8 cellular contexts compared by ENCODE assay signal in genomic region chr4:48340276-48340904, GRCh38. TPM values are rescaled to one million over a fixed set of nuclear protein-coding genes. Genes with fewer than 3 reads are reported as not detected.
DNase-seq lines count a peak whose midpoint lies in the region; ATAC-seq and TF ChIP-seq lines count a peak whose summit lies in the region.

No MANE protein-coding gene starts in this region.

- H3K9me3 Mint-ChIP-seq in activated naive CD4-positive, alpha-beta T cell treated with anti-CD3 and anti-CD28 coated beads, Interleukin-2, amount 50 U/mL, for 72 hours: no peaks in the 10 kb centered on the region
- H3K9me3 Mint-ChIP-seq in progenitor cell of endocrine pancreas (ENCODE audit: low read depth): no peaks in the 10 kb centered on the region

- peaks cover 24% of the 10 kb centered on the region for H3K27me3 Mint-ChIP-seq in progenitor cell of endocrine pancreas

- ATAC-seq in activated naive CD4-positive, alpha-beta T cell treated with anti-CD3 and anti-CD28 coated beads, Interleukin-2, amount 50 U/mL, for 72 hours: peak; percentile 3 to 32
- ATAC-seq in heart left ventricle: peak in 3 of 4 donors; percentile 2 to 17 (median 9)

- no peaks in the 10 kb centered on the region for H3K36me3 ChIP-seq in heart left ventricle

- H3K4me1 Mint-ChIP-seq in progenitor cell of endocrine pancreas (ENCODE audit: low read depth): peaks cover 43% of the 10 kb centered on the region

- peak overlapping the region; percentile 48 for H3K4me3 ChIP-seq in LNCaP clone FGC (ENCODE audit: low read depth, low read length)
- H3K4me3 ChIP-seq in heart left ventricle: peak overlapping the region; percentile 12 to 97 (median 90)

- no peak for TF ChIP-seq POLR2A in heart left ventricle (IDR thresholded peaks at IDR 0.05)

- in situ Hi-C loops in ACHN (cut with HindIII; ENCODE audit: low pct_ligation_motif_present, low pct_unique_long_range_greater_than_20kb, low sequenced_read_pairs): no loop called here

- peak overlapping the region; percentile 98 for H3K4me3 Mint-ChIP-seq in progenitor cell of endocrine pancreas (ENCODE audit: low read depth)

- intact Hi-C loops in heart left ventricle (cut with DNase I): loop anchor here in 1 of 10 donors (5.0 kb wide), 1 partner anchor 68 kb away; no protein-coding TSS in a partner anchor

- DNase-seq in ACHN (peak; percentile 56), GM19238 (ENCODE audit: insufficient read length, low spot score) (peak; percentile 10), LNCaP clone FGC (ENCODE audit: low read depth) (peak; percentile 50), heart left ventricle (no peak), progenitor cell of endocrine pancreas (ENCODE audit: low spot score, unreplicated experiment) (no peak), GF-D8 (lab: John Stamatoyannopoulos, UW) (no peak), hippocampal formation (lab: John Stamatoyannopoulos, UW) (no peak)
- no peak for DNase-seq in activated naive CD4-positive, alpha-beta T cell treated with anti-CD3 and anti-CD28 coated beads, Interleukin-2, amount 50 U/mL, for 72 hours (ENCODE audit: low spot score in 2 of 2)

- H3K36me3 Mint-ChIP-seq in activated naive CD4-positive, alpha-beta T cell treated with anti-CD3 and anti-CD28 coated beads, Interleukin-2, amount 50 U/mL, for 72 hours: peaks cover 4 to 12% of the 10 kb centered on the region in 2 donors
- H3K36me3 Mint-ChIP-seq in progenitor cell of endocrine pancreas (ENCODE audit: insufficient read depth): no peaks in the 10 kb centered on the region

- TF ChIP-seq CTCF in LNCaP clone FGC (IDR thresholded peaks at IDR 0.05; ENCODE audit: control insufficient read depth, extremely low read depth, insufficient read depth) (no peak), heart left ventricle (IDR thresholded peaks at IDR 0.05) (no peak), progenitor cell of endocrine pancreas (IDR thresholded peaks at IDR 0.05; ENCODE audit: unreplicated experiment) (no peak)

- H3K27ac ChIP-seq in heart left ventricle: peak overlapping the region; percentile 89 to 99 (median 98)

- H3K27ac Mint-ChIP-seq in activated naive CD4-positive, alpha-beta T cell treated with anti-CD3 and anti-CD28 coated beads, Interleukin-2, amount 50 U/mL, for 72 hours: peak overlapping the region; percentile 89 to 97
- peak overlapping the region; percentile 98 for H3K27ac Mint-ChIP-seq in progenitor cell of endocrine pancreas

- peaks cover 3 to 49% (median 31%) of the 10 kb centered on the region in 12 donors for H3K4me1 ChIP-seq in heart left ventricle

- 12 to 16% (median 12%) methylated on average over 14 of the region's 14 CpGs for WGBS in heart left ventricle, 4 donors

- no peaks in the 10 kb centered on the region for H3K27me3 ChIP-seq in heart left ventricle

- no peaks in the 10 kb centered on the region for H3K9me3 ChIP-seq in heart left ventricle

RNA-seq across cellular contexts. Expression of gene SLAIN2, which starts 0.9 kb away (rescaled TPM):
- total RNA-seq in activated naive CD4-positive, alpha-beta T cell treated with anti-CD3 and anti-CD28 coated beads, Interleukin-2, amount 50 U/mL, for 72 hours: 10 to 100 TPM; 42.7 to 59.2 TPM
- total RNA-seq in heart left ventricle: 100 to 1,000 TPM; 106 to 178 (median 138) TPM
- 100 to 1,000 TPM in 1 of 2 donors, 10 to 100 TPM in 1; 26.0 to 107 TPM for polyA plus RNA-seq in heart left ventricle
- 54.5 and 55.2 TPM in 2 replicates for total RNA-seq in progenitor cell of endocrine pancreas

Comparison
In these comparisons a context has a peak if more than half of its experiments do, and no peak if none do; other contexts are left out.
1. DNase-seq: peak in ACHN (single experiment), GM19238 (single experiment) and LNCaP clone FGC (single experiment); none in activated naive CD4-positive, alpha-beta T cell treated with anti-CD3 and anti-CD28 coated beads, Interleukin-2, amount 50 U/mL, for 72 hours (0 of 2), heart left ventricle (0 of 5), progenitor cell of endocrine pancreas (single experiment), GF-D8 (single experiment) and hippocampal formation (0 of 2).